Comparison of ENCODE assay signal across 18 cellular contexts in genomic region chr1:178529364-178530036, GRCh38. TPM values are rescaled to one million over a fixed set of nuclear protein-coding genes. Genes with fewer than 3 reads are reported as not detected.
DNase-seq lines count a peak whose midpoint lies in the region; ATAC-seq, FAIRE-seq and TF ChIP-seq lines count a peak whose summit lies in the region.
"Had no signal": no experiment of that assay in that cellular context is flagged by ENCODE, and none has a peak within 500 bp of the region (broad histone marks: within the 10 kb centered on the region; RNA-seq: fewer than 3 reads in every experiment).

No MANE protein-coding gene starts in this region.

- TF ChIP-seq CTCF in astrocyte (IDR thresholded peaks at IDR 0.05; ENCODE audit: insufficient read depth, low read depth, low read length) (no peak), keratinocyte (optimal IDR thresholded peaks at IDR 0.05 in 1 of 3, IDR thresholded peaks at IDR 0.05 in 1 of 3, conservative IDR thresholded peaks at IDR 0.05 in 1 of 3; ENCODE audit: extremely low read depth in 1 of 3, insufficient read depth in 2 of 3, low read length in 3 of 3) (no peak), SK-N-SH (IDR thresholded peaks at IDR 0.05) (no peak)

- WGBS in small intestine, 3 donors, result 23 to 71% (median 41%) methylated on average over 8 of the region's 8 CpGs
- 85% methylated on average over 6 of the region's 8 CpGs for WGBS in SK-N-SH (ENCODE audit: low lambda C conversion rate)

- peaks cover 17% of the 10 kb centered on the region for H3K4me1 Mint-ChIP-seq in astrocyte (ENCODE audit: low read depth, unreplicated experiment)

- no peak for TF ChIP-seq RAD21 in SK-N-SH (IDR thresholded peaks at IDR 0.05; ENCODE audit: low read length)

- no peaks in the 10 kb centered on the region for H3F3A ChIP-seq in SK-N-SH (replicated peaks; ENCODE audit: insufficient read depth)

- H3K27me3 ChIP-seq in astrocyte (ENCODE audit: insufficient read depth, low read length) (no peaks in the 10 kb centered on the region), keratinocyte (ENCODE audit: control insufficient read depth, extremely low read depth, insufficient read depth, low read length) (no peaks in the 10 kb centered on the region), small intestine (ENCODE audit: control insufficient read depth in 2 of 2, insufficient read depth in 2 of 2, low read length in 2 of 2) (no peaks in the 10 kb centered on the region), SK-N-SH (ENCODE audit: insufficient read depth) (no peaks in the 10 kb centered on the region)

- no peaks in the 10 kb centered on the region for H3K9me2 ChIP-seq in SK-N-SH

- H3K36me3 Mint-ChIP-seq in astrocyte (ENCODE audit: low read depth, unreplicated experiment), result no peaks in the 10 kb centered on the region

- H2AFZ ChIP-seq in astrocyte (ENCODE audit: low read depth, low read length) (no peak overlapping the region), keratinocyte (ENCODE audit: control insufficient read depth, low read length) (no peak overlapping the region), SK-N-SH (ENCODE audit: low read depth) (no peak overlapping the region)

- TF ChIP-seq EP300 in SK-N-SH (IDR thresholded peaks at IDR 0.05; ENCODE audit: borderline replicate concordance in 1 of 2, low read depth in 1 of 2, low read length in 1 of 2), result no peak

- no peak for FAIRE-seq in astrocyte (lab: Jason Lieb, UNC)
- FAIRE-seq in keratinocyte (lab: Jason Lieb, UNC), result no peak
- no peak for FAIRE-seq in small intestine (lab: Jason Lieb, UNC)
- FAIRE-seq in RCC 7860 (lab: Jason Lieb, UNC), result no peak
- FAIRE-seq: endothelial cell of umbilical vein had no signal

- H3K27ac Mint-ChIP-seq in astrocyte (ENCODE audit: unreplicated experiment), result peak overlapping the region; percentile 23
- H3K27ac Mint-ChIP-seq: activated CD4-positive, alpha-beta T cell treated with anti-CD3 and anti-CD28 coated beads, Interleukin-2, amount 10 ng/mL, durations not matched to agents 7 days and 5 days had no signal

- H3K27me3 Mint-ChIP-seq in astrocyte (ENCODE audit: low read depth, unreplicated experiment), result peaks cover 5% of the 10 kb centered on the region
- H3K27me3 Mint-ChIP-seq: activated CD4-positive, alpha-beta T cell treated with anti-CD3 and anti-CD28 coated beads, Interleukin-2, amount 10 ng/mL, durations not matched to agents 7 days and 5 days had no signal

- CTCF ChIA-PET in SK-N-SH (lab: Yijun Ruan, JAX), result interaction anchor here (1.4 to 6.9 kb wide), 8 partner anchors 13 to 841 kb away, joined by 3 to 68 read pairs (median 16); no protein-coding TSS in a partner anchor

- dilution Hi-C loops in keratinocyte (cut with MboI; ENCODE audit: extremely low pct_ligation_motif_present, low sequenced_read_pairs), result no loop called here

- H3K9ac ChIP-seq in astrocyte (ENCODE audit: low read length), result no peak overlapping the region
- H3K9ac ChIP-seq in keratinocyte (ENCODE audit: control insufficient read depth, extremely low read depth, insufficient read depth, low read length), result no peak overlapping the region
- H3K9ac ChIP-seq in SK-N-SH, result no peak overlapping the region

- no peak overlapping the region for H3K4me3 ChIP-seq in astrocyte (ENCODE audit: insufficient read depth, low read depth, low read length)
- no peak overlapping the region for H3K4me3 ChIP-seq in keratinocyte (ENCODE audit: control insufficient read depth in 2 of 3, extremely low read depth in 1 of 3, insufficient read depth in 2 of 3, low read depth in 1 of 3, low read length in 3 of 3)
- H3K4me3 ChIP-seq in small intestine (ENCODE audit: low read depth in 1 of 2, low read length in 2 of 2), result no peak overlapping the region
- no peak overlapping the region for H3K4me3 ChIP-seq in SK-N-SH (ENCODE audit: low read depth in 2 of 2, low read length in 1 of 2)

- H3K9me1 ChIP-seq in keratinocyte (ENCODE audit: control insufficient read depth, extremely low read depth, insufficient read depth, low read length), result no peaks in the 10 kb centered on the region

- H3K9me3 Mint-ChIP-seq in astrocyte (ENCODE audit: unreplicated experiment), result peaks cover 9% of the 10 kb centered on the region
- H3K9me3 Mint-ChIP-seq: activated CD4-positive, alpha-beta T cell treated with anti-CD3 and anti-CD28 coated beads, Interleukin-2, amount 10 ng/mL, durations not matched to agents 7 days and 5 days had no signal

- H3K79me2 ChIP-seq in astrocyte (ENCODE audit: insufficient read depth, low read length), result no peaks in the 10 kb centered on the region
- H3K79me2 ChIP-seq in keratinocyte (ENCODE audit: control insufficient read depth, insufficient read depth, low read length), result no peaks in the 10 kb centered on the region
- no peaks in the 10 kb centered on the region for H3K79me2 ChIP-seq in SK-N-SH (ENCODE audit: insufficient read depth)

- H3K4me1 ChIP-seq in astrocyte (ENCODE audit: insufficient read depth, low read length) (peaks cover 17% of the 10 kb centered on the region), keratinocyte (ENCODE audit: control insufficient read depth, extremely low read depth, insufficient read depth, low read length) (peaks cover 20% of the 10 kb centered on the region), small intestine (ENCODE audit: control insufficient read depth in 2 of 2, insufficient read depth in 1 of 2, low read depth in 1 of 2, low read length in 1 of 2) (no peaks in the 10 kb centered on the region), SK-N-SH (ENCODE audit: control insufficient read depth in 1 of 2, insufficient read depth in 2 of 2, low read depth in 1 of 2, low read length in 1 of 2) (peaks cover 11 to 15% of the 10 kb centered on the region in 2 experiments; a peak in 3 of 4 replicates)

- H4K20me1 ChIP-seq in astrocyte (ENCODE audit: insufficient read depth, low read length) (no peaks in the 10 kb centered on the region), keratinocyte (ENCODE audit: control insufficient read depth, extremely low read depth, insufficient read depth, low read length) (no peaks in the 10 kb centered on the region), SK-N-SH (ENCODE audit: insufficient read depth) (no peaks in the 10 kb centered on the region)

- H3K9me3 ChIP-seq in astrocyte (ENCODE audit: insufficient read depth, low read depth, low read length) (no peaks in the 10 kb centered on the region), keratinocyte (ENCODE audit: control insufficient read depth, low read depth, low read length) (no peaks in the 10 kb centered on the region), small intestine (ENCODE audit: control insufficient read depth, low read depth) (no peaks in the 10 kb centered on the region), SK-N-SH (no peaks in the 10 kb centered on the region)

- POLR2A ChIA-PET in SK-N-SH (lab: Yijun Ruan, JAX), result no interaction called here

- DNase-seq in HuH-7 (ENCODE audit: low spot score), result peak; percentile 33
- DNase-seq in astrocyte (ENCODE audit: low read depth), result no peak
- peak; percentile 55 for DNase-seq in keratinocyte (ENCODE audit: low read depth, low spot score)
- DNase-seq in small intestine, result peak; percentile 87
- no peak for DNase-seq in RCC 7860 (ENCODE audit: low spot score)
- DNase-seq in SK-N-SH, result no peak
- DNase-seq: activated CD4-positive, alpha-beta T cell treated with anti-CD3 and anti-CD28 coated beads, Interleukin-2, amount 10 ng/mL, durations not matched to agents 7 days and 5 days; activated gamma-delta T cell; cortex of kidney; NCI-H1417 treated with DMSO at 0.1 percent for 48 hours; NCI-H510A treated with DMSO at 0.1 percent for 48 hours; Right ventricle myocardium superior; stimulated activated CD8-positive, alpha-beta memory T cell treated with anti-CD3 and anti-CD28 coated beads, Interleukin-4, amount 100 ng/mL, for 48 hours had no signal

- H3K36me3 ChIP-seq in astrocyte (ENCODE audit: insufficient read depth, low read length) (no peaks in the 10 kb centered on the region), keratinocyte (ENCODE audit: control insufficient read depth in 2 of 2, extremely low read depth in 1 of 2, insufficient read depth in 2 of 2, low read length in 2 of 2) (no peaks in the 10 kb centered on the region), small intestine (ENCODE audit: control insufficient read depth in 2 of 2, insufficient read depth in 2 of 2, low read length in 2 of 2) (no peaks in the 10 kb centered on the region), SK-N-SH (replicated peaks in 1 of 2; ENCODE audit: control insufficient read depth in 1 of 2, insufficient read depth in 2 of 2, low read length in 1 of 2) (no peaks in the 10 kb centered on the region)

- H3K4me2 ChIP-seq in astrocyte (ENCODE audit: low read length) (no peak overlapping the region), keratinocyte (ENCODE audit: control insufficient read depth, extremely low read depth, insufficient read depth, low read depth, low read length) (peak overlapping the region; percentile 6), SK-N-SH (no peak overlapping the region)

- no peak overlapping the region for H3K4me3 Mint-ChIP-seq in astrocyte (ENCODE audit: unreplicated experiment)
- H3K4me3 Mint-ChIP-seq: activated CD4-positive, alpha-beta T cell treated with anti-CD3 and anti-CD28 coated beads, Interleukin-2, amount 10 ng/mL, durations not matched to agents 7 days and 5 days had no signal

- no peak for ATAC-seq in GM19452 (IDR thresholded peaks at IDR 0.05; ENCODE audit: unreplicated experiment)

- H3K27ac ChIP-seq in astrocyte (ENCODE audit: low read depth, low read length) (no peak overlapping the region), keratinocyte (ENCODE audit: control insufficient read depth, insufficient read depth, low read length) (no peak overlapping the region), small intestine (ENCODE audit: low read depth in 1 of 2, low read length in 1 of 2) (peak overlapping the region; percentile 5 to 52), SK-N-SH (ENCODE audit: low read depth in 2 of 2, low read length in 1 of 2) (no peak overlapping the region)

RNA-seq across cellular contexts. Expression of gene TEX35, which starts 16.6 kb away (rescaled TPM):
- total RNA-seq in astrocyte, result not detected in 2 replicates
- polyA plus RNA-seq in keratinocyte (0.18 TPM in 1 of 3 replicates, not detected in the others), small intestine (1 to 10 TPM in 2 of 3 donors, under 1 TPM in 1; 0.12 to 2.5 (median 1.6) TPM), SK-N-SH (2012; rRNA removed) (0.03 TPM in 1 of 2 replicates, not detected in the other)
- not detected for polyA plus RNA-seq in keratinocyte (2011; ENCODE audit: low read depth)
- not detected in 2 replicates for polyA plus RNA-seq in keratinocyte (2011; cell fraction: cytosol; rRNA removed)
- polyA plus RNA-seq in keratinocyte (2011; cell fraction: nucleus; rRNA removed), result 0.11 TPM in 1 of 2 replicates, not detected in the other
- 0.68 TPM in 1 of 2 replicates, not detected in the other for polyA plus RNA-seq in keratinocyte (2012; ENCODE audit: low replicate concordance)
- polyA minus RNA-seq in keratinocyte, result 0.19 TPM in 1 of 3 replicates, not detected in the others
- polyA minus RNA-seq in keratinocyte (2011; cell fraction: cytosol; rRNA and poly(A)+ RNA removed), result not detected
- 0.54 TPM in 1 of 2 replicates, not detected in the other for polyA minus RNA-seq in keratinocyte (2011; cell fraction: nucleus; rRNA and poly(A)+ RNA removed)
- polyA plus RNA-seq in SK-N-SH (2012; cell fraction: cytosol; rRNA removed), result 0.03 TPM in 1 of 2 replicates, not detected in the other
- polyA plus RNA-seq in SK-N-SH (2012; cell fraction: nucleus; rRNA removed), result 0.06 and 0.15 TPM in 2 replicates
- total RNA-seq: activated CD4-positive, alpha-beta T cell treated with anti-CD3 and anti-CD28 coated beads, Interleukin-2, amount 10 ng/mL, durations not matched to agents 7 days and 5 days; endothelial cell of umbilical vein; renal cortical epithelial cell; ureter had no signal
- polyA plus RNA-seq: endothelial cell of umbilical vein had no signal

RNA-seq across cellular contexts. Expression of gene CLEC20A, which starts 32.7 kb away (rescaled TPM):
- not detected in 2 replicates for total RNA-seq in astrocyte
- polyA plus RNA-seq in keratinocyte, result not detected in 3 replicates
- polyA plus RNA-seq in keratinocyte (2011; ENCODE audit: low read depth), result not detected
- not detected in 2 replicates for polyA plus RNA-seq in keratinocyte (2011; cell fraction: cytosol; rRNA removed)
- not detected in 2 replicates for polyA plus RNA-seq in keratinocyte (2011; cell fraction: nucleus; rRNA removed)
- polyA plus RNA-seq in keratinocyte (2012; ENCODE audit: low replicate concordance), result not detected in 2 replicates
- not detected in 3 replicates for polyA minus RNA-seq in keratinocyte
- not detected for polyA minus RNA-seq in keratinocyte (2011; cell fraction: cytosol; rRNA and poly(A)+ RNA removed)
- polyA minus RNA-seq in keratinocyte (2011; cell fraction: nucleus; rRNA and poly(A)+ RNA removed), result not detected in 2 replicates
- polyA plus RNA-seq in small intestine, result under 1 TPM in 1 of 3 donors, not detected in 2; 0.04 TPM
- polyA plus RNA-seq in SK-N-SH (2012; rRNA removed), result not detected in 2 replicates
- not detected in 2 replicates for polyA plus RNA-seq in SK-N-SH (2012; cell fraction: cytosol; rRNA removed)
- polyA plus RNA-seq in SK-N-SH (2012; cell fraction: nucleus; rRNA removed), result not detected in 2 replicates
- total RNA-seq: activated CD4-positive, alpha-beta T cell treated with anti-CD3 and anti-CD28 coated beads, Interleukin-2, amount 10 ng/mL, durations not matched to agents 7 days and 5 days; endothelial cell of umbilical vein; renal cortical epithelial cell; Right ventricle myocardium superior; ureter had no signal
- polyA plus RNA-seq: adipose tissue, endothelial cell of umbilical vein had no signal

Comparison
In these comparisons a context has a peak if more than half of its experiments do, and no peak if none do; other contexts are left out.
1. DNase-seq: peak in HuH-7 (single experiment), keratinocyte (single experiment) and small intestine (single experiment); none in astrocyte (single experiment), RCC 7860 (single experiment) and SK-N-SH (single experiment).
2. H3K27ac ChIP-seq: peak in small intestine (2 of 2); none in astrocyte (single experiment), keratinocyte (single experiment) and SK-N-SH (0 of 2).